ENCODE assay signal across 8 cellular contexts in genomic region chr22:46296257-46297150, GRCh38. TPM values are rescaled to one million over a fixed set of nuclear protein-coding genes. Genes with fewer than 3 reads are reported as not detected.
DNase-seq lines count a peak whose midpoint lies in the region; ATAC-seq and TF ChIP-seq lines count a peak whose summit lies in the region.

Gene GTSE1 (plus strand): TSS chr22:46296870. CDS start chr22:46297401, 531 bp downstream.

- WGBS in esophagus muscularis mucosa = 0% methylated on average over 25 of the region's 76 CpGs

- no peaks in the 10 kb centered on the region for H4K20me1 ChIP-seq in KMS-11 (ENCODE audit: insufficient read depth)

- TF ChIP-seq EP300 in esophagus muscularis mucosa (IDR thresholded peaks at IDR 0.05) = no peak

- peak within 1 kb of the TSS; percentile 69 for H3K9ac ChIP-seq in KMS-11

- peak within 1 kb of the TSS; percentile 97 for H3K27ac Mint-ChIP-seq in activated T-cell treated with anti-CD3 and anti-CD28 coated beads, Interleukin-2, amount 50 U/mL, for 72 hours

- H3K27me3 ChIP-seq in KMS-11 (ENCODE audit: insufficient read depth, low read depth) = no peaks in the 10 kb centered on the region
- no peaks in the 10 kb centered on the region for H3K27me3 ChIP-seq in Peyer's patch
- H3K27me3 ChIP-seq in esophagus muscularis mucosa = no peaks in the 10 kb centered on the region

- no peaks in the 10 kb centered on the region for H3K9me3 Mint-ChIP-seq in activated T-cell treated with anti-CD3 and anti-CD28 coated beads, Interleukin-2, amount 50 U/mL, for 72 hours

- H3K4me2 ChIP-seq in KMS-11 = peak within 1 kb of the TSS; percentile 97

- TF ChIP-seq POLR2A in Peyer's patch (IDR thresholded peaks at IDR 0.05) (peak; percentile 57 to 65), esophagus muscularis mucosa (IDR thresholded peaks at IDR 0.05; ENCODE audit: low read depth) (no peak)

- H3K9me3 ChIP-seq in Peyer's patch = no peaks in the 10 kb centered on the region
- H3K9me3 ChIP-seq in esophagus muscularis mucosa = peaks cover 0 to 6% (median 0%) of the 10 kb centered on the region in 4 donors

- H3K36me3 ChIP-seq in KMS-11 (ENCODE audit: insufficient read depth) (peaks cover 3% of the 10 kb centered on the region; the same call in 1 of the 2 replicates), Peyer's patch (peaks cover 0 to 21% (median 0%) of the 10 kb centered on the region in 3 donors), esophagus muscularis mucosa (peaks cover 13 to 26% (median 23%) of the 10 kb centered on the region in 4 donors)

- TF ChIP-seq CTCF in KMS-11 (conservative IDR thresholded peaks at IDR 0.05; ENCODE audit: low read depth, low read length) (no peak), Peyer's patch (IDR thresholded peaks at IDR 0.05) (peak in 5 of 6 experiments; percentile 14 to 47 (median 25)), esophagus muscularis mucosa (IDR thresholded peaks at IDR 0.05) (peak; percentile 20 to 44 (median 29))

- peak within 1 kb of the TSS; percentile 57 for H2AFZ ChIP-seq in KMS-11 (ENCODE audit: low read depth)

- H3K4me3 ChIP-seq in KMS-11 (IDR thresholded peaks at IDR 0.05; ENCODE audit: insufficient read depth, low read depth, low read length) (no peak within 1 kb of the TSS), Peyer's patch (peak within 1 kb of the TSS; percentile 49 to 69 (median 58)), esophagus muscularis mucosa (peak within 1 kb of the TSS; percentile 59 to 66 (median 62))

- peaks cover 43% of the 10 kb centered on the region for H3K79me2 ChIP-seq in KMS-11 (ENCODE audit: insufficient read depth, low read depth)

- no peaks in the 10 kb centered on the region for H3K27me3 Mint-ChIP-seq in activated T-cell treated with anti-CD3 and anti-CD28 coated beads, Interleukin-2, amount 50 U/mL, for 72 hours (ENCODE audit: low read depth)

- H3K27ac ChIP-seq in KMS-11 = peak within 1 kb of the TSS; percentile 77
- peak within 1 kb of the TSS; percentile 91 to 95 (median 94) for H3K27ac ChIP-seq in Peyer's patch
- peak within 1 kb of the TSS; percentile 89 to 98 (median 92) for H3K27ac ChIP-seq in esophagus muscularis mucosa (replicated peaks in 1 of 4)

- H3K4me1 ChIP-seq in KMS-11 (ENCODE audit: low read depth, poor library complexity, severe bottlenecking) (peaks cover 52% of the 10 kb centered on the region), Peyer's patch (peaks cover 0 to 17% (median 9%) of the 10 kb centered on the region in 4 donors), esophagus muscularis mucosa (peaks cover 15 to 20% (median 20%) of the 10 kb centered on the region in 4 donors)

- peaks cover 23 to 31% of the 10 kb centered on the region in 2 donors for H3K36me3 Mint-ChIP-seq in activated T-cell treated with anti-CD3 and anti-CD28 coated beads, Interleukin-2, amount 50 U/mL, for 72 hours (ENCODE audit: insufficient read depth in 2 of 2)

- peak; percentile 84 for ATAC-seq in GM21737 (IDR thresholded peaks at IDR 0.05; ENCODE audit: unreplicated experiment)
- ATAC-seq in activated T-cell treated with anti-CD3 and anti-CD28 coated beads, Interleukin-2, amount 50 U/mL, for 72 hours (replicated peaks in 1 of 2) = peak; percentile 98

- H3K4me3 Mint-ChIP-seq in activated T-cell treated with anti-CD3 and anti-CD28 coated beads, Interleukin-2, amount 50 U/mL, for 72 hours = peak within 1 kb of the TSS; percentile 94 to 98

- DNase-seq in DMS79 (lab: John Stamatoyannopoulos, UW) = peak; percentile 92
- peak; percentile 97 to 99 (median 98) for DNase-seq in Peyer's patch
- DNase-seq in activated T-cell treated with anti-CD3 and anti-CD28 coated beads, Interleukin-2, amount 50 U/mL, for 72 hours = peak; percentile 97
- peak; percentile 99 for DNase-seq in esophagus muscularis mucosa (ENCODE audit: extremely low spot score)
- DNase-seq in myocyte (ENCODE audit: low read depth) = peak; percentile 98
- DNase-seq in stimulated activated CD8-positive, alpha-beta memory T cell treated with anti-CD3 and anti-CD28 coated beads, Interleukin-7, amount 100 ng/mL, for 48 hours (ENCODE audit: extremely low read depth in 1 of 2, low read depth in 1 of 2) = peak; percentile 92 to 97

- intact Hi-C loops in esophagus muscularis mucosa (cut with DNase I) = no loop called here

- H3K4me1 Mint-ChIP-seq in activated T-cell treated with anti-CD3 and anti-CD28 coated beads, Interleukin-2, amount 50 U/mL, for 72 hours (ENCODE audit: low read depth) = peaks cover 47% of the 10 kb centered on the region

RNA-seq across cellular contexts. Expression of gene GTSE1, which starts in this region (rescaled TPM):
- total RNA-seq in Peyer's patch = 10 to 100 TPM in 1 of 4 donors, 1 to 10 TPM in 3; 2.3 to 14.9 (median 5.9) TPM
- 10 to 100 TPM; 54.2 to 60.5 TPM for total RNA-seq in activated T-cell treated with anti-CD3 and anti-CD28 coated beads, Interleukin-2, amount 50 U/mL, for 72 hours
- 1 to 10 TPM in 1 of 4 donors, not detected in 3; 1.0 TPM for total RNA-seq in esophagus muscularis mucosa
- 0.35 and 0.47 TPM in 2 replicates for total RNA-seq in myocyte
- 0.54 TPM for polyA plus RNA-seq in myocyte (2012)

Comparison
In these comparisons a context has a peak if more than half of its experiments do, and no peak if none do; other contexts are left out.
1. Peak in DNase-seq in myocyte; RNA of the gene not detected or under 1 TPM.